Comparison of ENCODE assay signal across 8 cellular contexts in genomic region chr17:76560036-76560876, GRCh38. TPM values are rescaled to one million over a fixed set of nuclear protein-coding genes. Genes with fewer than 3 reads are reported as not detected.
DNase-seq lines count a peak whose midpoint lies in the region; ATAC-seq and TF ChIP-seq lines count a peak whose summit lies in the region.

No MANE protein-coding gene starts in this region.

- intact Hi-C loops in PC-3 (cut with micrococcal nuclease) = loop anchor here (10.0 kb wide), 1 partner anchor 155 kb away; the partner anchor contains the start of gene MXRA7

- no peaks in the 10 kb centered on the region for H3K27me3 ChIP-seq in PC-3 (ENCODE audit: low read length)
- no peaks in the 10 kb centered on the region for H3K27me3 ChIP-seq in neuronal stem cell (ENCODE audit: control insufficient read depth in 3 of 3, insufficient read depth in 3 of 3, low read depth in 1 of 3, low read length in 3 of 3)

- H4K20me1 ChIP-seq in PC-3 (ENCODE audit: low read length) = peaks cover 55% of the 10 kb centered on the region

- no peak overlapping the region for H2BK120ac ChIP-seq in neuronal stem cell (ENCODE audit: low read depth, low read length)

- peak; percentile 11 for DNase-seq in SKM-1 treated with dmso at 0.1 percent for 144 hours (lab: John Stamatoyannopoulos, UW; ENCODE audit: unreplicated experiment)
- DNase-seq in SKM-1 (lab: John Stamatoyannopoulos, UW; ENCODE audit: unreplicated experiment) = no peak
- DNase-seq in PC-3 = peak; percentile 13
- DNase-seq in epithelial cell of esophagus (ENCODE audit: low read depth) = no peak
- DNase-seq in NCI-H69 (lab: John Stamatoyannopoulos, UW) = no peak
- no peak for DNase-seq in neuronal stem cell (ENCODE audit: low spot score)
- no peak for DNase-seq in GF-D8 (lab: John Stamatoyannopoulos, UW)

- H2BK5ac ChIP-seq in neuronal stem cell (ENCODE audit: low read length) = no peak overlapping the region

- no peak for TF ChIP-seq CTCF in PC-3 (conservative IDR thresholded peaks at IDR 0.05; ENCODE audit: low read depth, low read length)
- TF ChIP-seq CTCF in epithelial cell of esophagus (IDR thresholded peaks at IDR 0.05; ENCODE audit: insufficient read depth, low read depth, low read length, missing control alignments) = no peak

- WGBS in neuronal stem cell (ENCODE audit: extremely low coverage in 2 of 2, insufficient read length in 2 of 2, insufficient replicate concordance in 1 of 2), 2 donors = no CpG with 5 or more reads among the region's 10 CpGs

- peak overlapping the region; percentile 98 for H3K4me2 ChIP-seq in PC-3 (ENCODE audit: low read length)
- no peak overlapping the region for H3K4me2 ChIP-seq in neuronal stem cell (ENCODE audit: insufficient read depth, low read length, poor library complexity, severe bottlenecking)

- peaks cover 24% of the 10 kb centered on the region for H3F3A ChIP-seq in PC-3 (ENCODE audit: low read length, unreplicated experiment)

- CTCF ChIA-PET in PC-3 (lab: Charles Lee) = interaction anchor here (0.5 to 1.1 kb wide), 4 partner anchors 13 to 1591 kb away, joined by 3 read pairs; no protein-coding TSS in a partner anchor

- POLR2A ChIA-PET in PC-3 (lab: Charles Lee; ENCODE audit: unreplicated experiment) = interaction anchor here (0.6 kb wide), 1 partner anchor 485 kb away, joined by 3 read pairs; no protein-coding TSS in a partner anchor

- H3K27ac ChIP-seq in PC-3 (ENCODE audit: low read length) (peak overlapping the region; percentile 82), skin epidermis (peak overlapping the region in 15 of 21 experiments; percentile 3 to 98 (median 35)), neuronal stem cell (replicated peaks; ENCODE audit: low read length) (no peak overlapping the region)

- BruUV-seq in PC-3 (replicated peaks; lab: Mats Ljungman, UMichigan) = no TSS peak

- H3K4me3 ChIP-seq in PC-3 (ENCODE audit: low read length) (peak overlapping the region; percentile 91), epithelial cell of esophagus (ENCODE audit: low read length) (peak overlapping the region; percentile 95), skin epidermis (peak overlapping the region in 3 of 7 experiments; percentile 53 to 88 (median 65)), neuronal stem cell (ENCODE audit: low read length in 2 of 2) (no peak overlapping the region)

- H4K8ac ChIP-seq in neuronal stem cell (ENCODE audit: low read depth, low read length) = no peak overlapping the region

- no peak overlapping the region for H3K23ac ChIP-seq in neuronal stem cell (ENCODE audit: low read depth, low read length, poor library complexity)

- no peak overlapping the region for H2BK12ac ChIP-seq in neuronal stem cell (ENCODE audit: low read length)

- H4K91ac ChIP-seq in neuronal stem cell (ENCODE audit: low read depth, low read length, poor library complexity) = no peak overlapping the region

- no peaks in the 10 kb centered on the region for H3K9me2 ChIP-seq in PC-3 (replicated peaks; ENCODE audit: low read length)

- H3K9ac ChIP-seq in PC-3 (ENCODE audit: low read length) (peak overlapping the region; percentile 99), neuronal stem cell (ENCODE audit: low read depth, low read length, poor library complexity) (no peak overlapping the region)

- H3K4me1 ChIP-seq in PC-3 (ENCODE audit: insufficient read depth, low read length) (peaks cover 58% of the 10 kb centered on the region), neuronal stem cell (ENCODE audit: control insufficient read depth in 2 of 2, insufficient read depth in 1 of 2, low read depth in 1 of 2, low read length in 2 of 2) (peaks cover 3 to 8% of the 10 kb centered on the region in 2 donors)

- peaks cover 5% of the 10 kb centered on the region for H3K79me1 ChIP-seq in neuronal stem cell (ENCODE audit: low read depth, low read length)

- H3K18ac ChIP-seq in neuronal stem cell (ENCODE audit: low read length) = no peak overlapping the region

- H3K36me3 ChIP-seq in PC-3 (ENCODE audit: low read depth, low read length) (peaks cover 48% of the 10 kb centered on the region), neuronal stem cell (replicated peaks in 1 of 2; ENCODE audit: control insufficient read depth in 2 of 2, insufficient read depth in 2 of 2, low read length in 2 of 2) (peaks cover 19 to 63% of the 10 kb centered on the region in 2 donors)

- ATAC-seq in PC-3 = no peak

- H3K79me2 ChIP-seq in PC-3 (ENCODE audit: low read length) = peaks cover 69% of the 10 kb centered on the region

- H3K4ac ChIP-seq in neuronal stem cell (ENCODE audit: low read length) = no peak overlapping the region

- no peaks in the 10 kb centered on the region for H3K9me3 ChIP-seq in PC-3 (ENCODE audit: low read length)
- H3K9me3 ChIP-seq in neuronal stem cell (replicated peaks in 1 of 2; ENCODE audit: control insufficient read depth in 2 of 2, insufficient read depth in 1 of 2, low read depth in 1 of 2, low read length in 2 of 2) = no peaks in the 10 kb centered on the region

- H2BK15ac ChIP-seq in neuronal stem cell (ENCODE audit: low read length) = no peak overlapping the region

- H2AK5ac ChIP-seq in neuronal stem cell (ENCODE audit: low read depth, low read length) = no peak overlapping the region

- H3K14ac ChIP-seq in neuronal stem cell (ENCODE audit: low read length) = no peak overlapping the region

- H2AFZ ChIP-seq in PC-3 (ENCODE audit: low read length) (no peak overlapping the region), neuronal stem cell (ENCODE audit: low read length) (no peak overlapping the region)

RNA-seq across cellular contexts. Expression of gene PRCD, which starts 20.4 kb away (rescaled TPM):
- total RNA-seq in PC-3 (2014; rRNA removed) = 0.86 and 2.5 TPM in 2 replicates
- 1.4 TPM for polyA plus RNA-seq in neuronal stem cell (2013, experiment 1 of 2)
- polyA plus RNA-seq in neuronal stem cell (2013, experiment 2 of 2) = 1.2 TPM

RNA-seq across cellular contexts. Expression of gene CYGB, which starts 22.7 kb away (rescaled TPM):
- 0.40 and 0.62 TPM in 2 replicates for total RNA-seq in PC-3 (2014; rRNA removed)
- 0.98 TPM for polyA plus RNA-seq in neuronal stem cell (2013, experiment 1 of 2)
- polyA plus RNA-seq in neuronal stem cell (2013, experiment 2 of 2) = 0.96 TPM

RNA-seq across cellular contexts. Expression of gene ST6GALNAC2, which starts 25.4 kb away (rescaled TPM):
- 1.0 and 6.4 TPM in 2 replicates for total RNA-seq in PC-3 (2014; rRNA removed)
- polyA plus RNA-seq in neuronal stem cell (2013, experiment 1 of 2) = 0.35 TPM
- 0.50 TPM for polyA plus RNA-seq in neuronal stem cell (2013, experiment 2 of 2)

RNA-seq across cellular contexts. Expression of gene RHBDF2, which starts 59.0 kb away (rescaled TPM):
- 52.3 and 74.8 TPM in 2 replicates for total RNA-seq in PC-3 (2014; rRNA removed)
- 2.4 TPM for polyA plus RNA-seq in neuronal stem cell (2013, experiment 1 of 2)
- polyA plus RNA-seq in neuronal stem cell (2013, experiment 2 of 2) = 2.3 TPM

Comparison
In these comparisons a context has a peak if more than half of its experiments do, and no peak if none do; other contexts are left out.
1. DNase-seq: peak in SKM-1 treated with dmso at 0.1 percent for 144 hours (single experiment) and PC-3 (single experiment); none in SKM-1 (single experiment), epithelial cell of esophagus (single experiment), NCI-H69 (single experiment), neuronal stem cell (single experiment) and GF-D8 (single experiment).
2. H3K4me3 ChIP-seq: peak in PC-3 (single experiment) and epithelial cell of esophagus (single experiment); none in neuronal stem cell (0 of 2).